ENCODE assay signal across 1 cellular context in the genomic region with DNA sequence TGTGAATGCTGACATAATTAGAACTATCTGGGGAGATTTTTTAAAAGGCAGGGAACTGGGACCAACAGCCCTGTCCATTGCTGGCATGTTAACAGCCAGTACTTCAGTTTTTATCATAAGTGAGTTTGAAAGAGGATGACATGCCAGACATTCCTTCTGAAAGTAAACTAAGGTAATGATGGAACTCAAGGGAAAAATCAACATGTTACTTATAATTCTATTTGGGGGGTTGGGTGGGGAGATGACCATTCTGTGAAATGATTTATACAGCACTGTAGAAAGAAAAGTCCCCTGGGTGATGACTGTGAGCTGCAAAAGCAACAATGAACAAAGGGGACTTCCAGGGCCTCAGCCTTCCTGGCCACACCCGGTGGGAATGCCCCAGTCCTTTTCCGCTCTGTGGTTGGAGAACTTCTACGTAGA.
TF ChIP-seq lines count a peak whose summit lies in the region.

No MANE protein-coding gene starts in this region.

TF ChIP-seq in HepG2, 621 proteins besides CTCF, POLR2A, EP300 and RAD21 (continued from another document):
- TF ChIP-seq, protein P1, sequence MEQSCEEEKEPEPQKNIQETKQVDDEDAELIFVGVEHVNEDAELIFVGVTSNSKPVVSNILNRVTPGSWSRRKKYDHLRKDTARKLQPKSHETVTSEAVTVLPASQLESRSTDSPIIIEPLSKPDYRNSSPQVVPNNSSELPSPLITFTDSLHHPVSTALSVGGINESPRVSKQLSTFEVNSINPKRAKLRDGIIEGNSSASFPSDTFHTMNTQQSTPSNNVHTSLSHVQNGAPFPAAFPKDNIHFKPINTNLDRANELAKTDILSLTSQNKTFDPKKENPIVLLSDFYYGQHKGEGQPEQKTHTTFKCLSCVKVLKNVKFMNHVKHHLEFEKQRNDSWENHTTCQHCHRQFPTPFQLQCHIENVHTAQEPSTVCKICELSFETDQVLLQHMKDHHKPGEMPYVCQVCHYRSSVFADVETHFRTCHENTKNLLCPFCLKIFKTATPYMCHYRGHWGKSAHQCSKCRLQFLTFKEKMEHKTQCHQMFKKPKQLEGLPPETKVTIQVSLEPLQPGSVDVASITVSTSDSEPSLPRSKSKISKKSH (CRISPR knock-in tag; IDR thresholded peaks at IDR 0.05; ENCODE audit: borderline replicate concordance) = no peak
- TF ChIP-seq ZHX1 (CRISPR knock-in tag; IDR thresholded peaks at IDR 0.05; ENCODE audit: low read depth) (no peak), POLR2AphosphoS5 (IDR thresholded peaks at IDR 0.05; ENCODE audit: low read depth, low read length) (no peak), ZNF431 (CRISPR knock-in tag; IDR thresholded peaks at IDR 0.05; ENCODE audit: borderline replicate concordance, low read depth) (no peak), ZNF850 (CRISPR knock-in tag; conservative IDR thresholded peaks at IDR 0.05) (no peak), ZNF552 (CRISPR knock-in tag; IDR thresholded peaks at IDR 0.05; ENCODE audit: borderline replicate concordance) (no peak), ZNF878 (CRISPR knock-in tag; IDR thresholded peaks at IDR 0.05) (no peak), ZNF34 (CRISPR knock-in tag; IDR thresholded peaks at IDR 0.05; ENCODE audit: borderline replicate concordance) (no peak), MTERF4 (CRISPR knock-in tag; IDR thresholded peaks at IDR 0.05) (no peak)
